8 cellular contexts compared by ENCODE assay signal in the genomic region with DNA sequence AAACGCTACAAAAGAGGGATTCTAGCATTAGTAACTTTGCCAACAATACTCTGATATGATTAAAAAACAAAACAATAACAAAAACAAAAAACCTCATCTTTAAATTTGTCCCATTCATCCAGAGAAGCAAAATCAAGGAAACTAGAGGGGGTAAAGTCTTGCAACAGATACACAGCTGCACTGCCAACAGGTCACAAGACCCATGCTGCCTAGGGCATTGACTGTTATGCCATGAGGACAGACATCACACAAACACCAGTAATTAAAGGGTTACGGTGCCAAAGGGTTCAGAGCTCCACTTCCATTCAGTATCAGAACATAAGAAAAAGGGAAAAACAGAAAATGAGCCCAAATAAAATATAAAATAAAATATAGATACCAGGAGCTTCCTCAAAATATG. TPM values are rescaled to one million over a fixed set of nuclear protein-coding genes. Genes with fewer than 3 reads are reported as not detected.
DNase-seq lines count a peak whose midpoint lies in the region; ATAC-seq and TF ChIP-seq lines count a peak whose summit lies in the region.

No MANE protein-coding gene starts in this region.

- peaks cover 4% of the 10 kb centered on the region; the same call in 1 of the 2 replicates for H4K20me1 ChIP-seq in Karpas-422 (ENCODE audit: insufficient read depth, low read depth, low read length)

- TF ChIP-seq CTCF in CD4-positive, alpha-beta T cell (IDR thresholded peaks at IDR 0.05): no peak
- no peak for TF ChIP-seq CTCF in MCF 10A (IDR thresholded peaks at IDR 0.05; ENCODE audit: unreplicated experiment)
- no peak for TF ChIP-seq CTCF in natural killer cell (IDR thresholded peaks at IDR 0.05)

- H3K9me2 ChIP-seq in Karpas-422 (replicated peaks; ENCODE audit: insufficient read depth, low read length): no peaks in the 10 kb centered on the region

- POLR2A ChIA-PET in CD4-positive, alpha-beta T cell (lab: Charles Lee): interaction anchor here (1.3 kb wide), 2 partner anchors 22 to 53 kb away, joined by 4 to 5 read pairs; partner anchors contain the start of gene RBCK1
- POLR2A ChIA-PET in MCF 10A (lab: Yijun Ruan, JAX): interaction anchor here (0.9 to 4.2 kb wide), 18 partner anchors 11 to 136 kb away, joined by 3 to 44 read pairs (median 5); partner anchors contain the start of genes CSNK2A1, RBCK1, SOX12 and TRIB3

- H3K9me3 Mint-ChIP-seq in CD4-positive, alpha-beta T cell: no peaks in the 10 kb centered on the region
- H3K9me3 Mint-ChIP-seq in MCF 10A (ENCODE audit: unreplicated experiment) (no peaks in the 10 kb centered on the region), natural killer cell (no peaks in the 10 kb centered on the region)

- no TSS peak for BruUV-seq in MCF 10A (replicated peaks; lab: Mats Ljungman, UMichigan)

- peak overlapping the region; percentile 42 for H3K27ac Mint-ChIP-seq in CD4-positive, alpha-beta T cell
- peak overlapping the region; percentile 75 for H3K27ac Mint-ChIP-seq in MCF 10A (ENCODE audit: low read depth, unreplicated experiment)
- peak overlapping the region; percentile 90 to 92 for H3K27ac Mint-ChIP-seq in natural killer cell

- no peaks in the 10 kb centered on the region for H3K27me3 Mint-ChIP-seq in CD4-positive, alpha-beta T cell
- H3K27me3 Mint-ChIP-seq in MCF 10A (ENCODE audit: insufficient read depth, unreplicated experiment): no peaks in the 10 kb centered on the region
- H3K27me3 Mint-ChIP-seq in natural killer cell (ENCODE audit: low read depth in 2 of 2): no peaks in the 10 kb centered on the region

- no peaks in the 10 kb centered on the region for H3K9me3 ChIP-seq in CD4-positive, alpha-beta T cell (ENCODE audit: control insufficient read depth, low read length)
- no peaks in the 10 kb centered on the region for H3K9me3 ChIP-seq in Karpas-422 (ENCODE audit: low read length)

- H3K4me3 ChIP-seq in Karpas-422 (ENCODE audit: low read length): peak overlapping the region; percentile 71

- no peak overlapping the region for H2AFZ ChIP-seq in Karpas-422 (ENCODE audit: low read length)

- H3K4me1 Mint-ChIP-seq in CD4-positive, alpha-beta T cell (ENCODE audit: low read depth): peaks cover 60% of the 10 kb centered on the region
- H3K4me1 Mint-ChIP-seq in MCF 10A (ENCODE audit: insufficient read depth, unreplicated experiment) (peaks cover 24% of the 10 kb centered on the region), natural killer cell (peaks cover 34 to 47% of the 10 kb centered on the region in 2 donors)

- peak overlapping the region; percentile 98 for H3K4me3 Mint-ChIP-seq in CD4-positive, alpha-beta T cell
- peak overlapping the region; percentile 93 for H3K4me3 Mint-ChIP-seq in MCF 10A (ENCODE audit: unreplicated experiment)
- peak overlapping the region; percentile 75 for H3K4me3 Mint-ChIP-seq in natural killer cell

- peaks cover 28% of the 10 kb centered on the region for H3K4me1 ChIP-seq in Karpas-422 (ENCODE audit: low read length)

- no peak for DNase-seq in CD4-positive, alpha-beta T cell
- DNase-seq in Karpas-422 (no peak), MCF 10A (ENCODE audit: unreplicated experiment) (peak; percentile 48), natural killer cell (no peak), ureter (ENCODE audit: low spot score) (no peak), D341Med (ENCODE audit: low spot score) (no peak)

- ATAC-seq in CD4-positive, alpha-beta T cell (ENCODE audit: poor library complexity): no peak
- ATAC-seq in natural killer cell: no peak
- no peak for ATAC-seq in GM21423 (IDR thresholded peaks at IDR 0.05; ENCODE audit: unreplicated experiment)
- ATAC-seq in GM21786 (IDR thresholded peaks at IDR 0.05; ENCODE audit: unreplicated experiment): no peak

- peaks cover 6% of the 10 kb centered on the region for H3K36me3 Mint-ChIP-seq in CD4-positive, alpha-beta T cell (ENCODE audit: low read depth)
- H3K36me3 Mint-ChIP-seq in MCF 10A (ENCODE audit: insufficient read depth, unreplicated experiment) (peaks cover 4% of the 10 kb centered on the region), natural killer cell (no peaks in the 10 kb centered on the region)

- peaks cover 62% of the 10 kb centered on the region for H3K79me2 ChIP-seq in Karpas-422 (ENCODE audit: low read length)

- intact Hi-C loops in CD4-positive, alpha-beta T cell (cut with DNase I, micrococcal nuclease): loop anchor here (2.0 to 5.0 kb wide), 3 partner anchors 78 to 657 kb away; partner anchors contain the start of genes CSNK2A1 (in 1 of the 2) and PSMF1 (in 1 of the 2)
- intact Hi-C loops in MCF 10A (cut with micrococcal nuclease): loop anchor here (5.0 kb wide), 1 partner anchor 277 kb away; no protein-coding TSS in a partner anchor
- intact Hi-C loops in natural killer cell (cut with micrococcal nuclease): loop anchor here (5.0 kb wide), 1 partner anchor 108 kb away; no protein-coding TSS in a partner anchor

- CTCF ChIA-PET in CD4-positive, alpha-beta T cell (lab: Charles Lee): no interaction called here
- CTCF ChIA-PET in MCF 10A (lab: Yijun Ruan, JAX): interaction anchor here (1.2 to 2.1 kb wide), 2 partner anchors 101 to 106 kb away, joined by 6 to 9 read pairs; no protein-coding TSS in a partner anchor

- H3K27ac ChIP-seq in CD4-positive, alpha-beta T cell (ENCODE audit: low read depth, low read length): no peak overlapping the region
- no peak overlapping the region for H3K27ac ChIP-seq in Karpas-422 (ENCODE audit: low read length)

- H3K9ac ChIP-seq in Karpas-422 (ENCODE audit: low read length): peak overlapping the region; percentile 45

- no peaks in the 10 kb centered on the region for H3K36me3 ChIP-seq in Karpas-422 (ENCODE audit: insufficient read depth, low read length)

- peak overlapping the region; percentile 89 for H3K4me2 ChIP-seq in Karpas-422 (ENCODE audit: low read depth, low read length, poor library complexity, severe bottlenecking)

- H3K27me3 ChIP-seq in CD4-positive, alpha-beta T cell (ENCODE audit: control insufficient read depth, insufficient read depth, low read length): no peaks in the 10 kb centered on the region
- no peaks in the 10 kb centered on the region for H3K27me3 ChIP-seq in Karpas-422 (ENCODE audit: low read length)

RNA-seq across cellular contexts. Expression of gene TBC1D20, which starts 1.6 kb away (rescaled TPM):
- 10 to 100 TPM; 15.7 to 16.1 TPM for total RNA-seq in CD4-positive, alpha-beta T cell
- total RNA-seq in Karpas-422 (2014; rRNA removed; shearing (Covaris generic); ENCODE audit: low replicate concordance): 26.1 and 33.9 TPM in 2 replicates
- total RNA-seq in MCF 10A (2022): 32.5 and 36.0 TPM in 2 replicates
- total RNA-seq in natural killer cell: 10 to 100 TPM; 32.5 to 47.6 (median 44.2) TPM
- 48.6 TPM for total RNA-seq in ureter

RNA-seq across cellular contexts. Expression of gene RBCK1, which starts 52.6 kb away (rescaled TPM):
- total RNA-seq in CD4-positive, alpha-beta T cell: 10 to 100 TPM; 53.3 to 57.3 TPM
- total RNA-seq in Karpas-422 (2014; rRNA removed; shearing (Covaris generic); ENCODE audit: low replicate concordance): 96.6 and 142 TPM in 2 replicates
- 353 and 488 TPM in 2 replicates for total RNA-seq in MCF 10A (2022)
- 100 to 1,000 TPM; 102 to 131 (median 104) TPM for total RNA-seq in natural killer cell
- total RNA-seq in ureter: 133 TPM
